Comparison of ENCODE assay signal across 1 cellular context in the genomic region with DNA sequence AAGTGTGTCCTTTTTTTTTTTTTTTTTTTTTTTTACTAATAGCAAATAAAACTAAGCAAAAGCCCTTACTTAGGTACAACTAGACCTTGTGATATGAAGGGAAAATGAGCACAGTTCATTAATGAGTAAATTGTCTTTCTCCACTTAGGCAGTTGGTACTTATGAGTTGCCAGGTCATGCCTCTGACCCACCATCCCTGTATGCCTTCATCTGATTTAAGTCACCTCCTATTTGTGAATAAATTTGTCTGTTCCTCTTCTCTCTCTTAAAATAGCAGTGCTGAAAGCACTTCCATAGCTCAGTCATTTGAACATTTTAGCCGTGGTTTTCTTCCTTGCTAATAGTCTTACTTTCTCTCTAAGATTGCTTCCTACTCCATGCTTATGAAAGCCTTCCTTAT.
TF ChIP-seq lines count a peak whose summit lies in the region.

No MANE protein-coding gene starts in this region.

TF ChIP-seq in WTC11, 78 proteins besides CTCF, POLR2A, EP300 and RAD21:
- TF ChIP-seq ZNF263 (CRISPR knock-in tag; IDR thresholded peaks at IDR 0.05; ENCODE audit: low read depth) (no peak), AFF4 (CRISPR knock-in tag; IDR thresholded peaks at IDR 0.05; ENCODE audit: borderline replicate concordance) (no peak), USF2 (CRISPR knock-in tag; IDR thresholded peaks at IDR 0.05) (no peak), SP1 (CRISPR knock-in tag; conservative IDR thresholded peaks at IDR 0.05) (no peak), CREM (CRISPR knock-in tag; IDR thresholded peaks at IDR 0.05) (no peak), ZNF138 (CRISPR knock-in tag; conservative IDR thresholded peaks at IDR 0.05) (no peak), MXD4 (CRISPR knock-in tag; IDR thresholded peaks at IDR 0.05; ENCODE audit: borderline replicate concordance) (no peak), MYBL2 (CRISPR knock-in tag; IDR thresholded peaks at IDR 0.05) (no peak), TCF7 (CRISPR knock-in tag; IDR thresholded peaks at IDR 0.05; ENCODE audit: low read depth) (no peak), E2F4 (CRISPR knock-in tag; IDR thresholded peaks at IDR 0.05; ENCODE audit: borderline replicate concordance, low read depth) (no peak), STAT6 (CRISPR knock-in tag; conservative IDR thresholded peaks at IDR 0.05; ENCODE audit: low read depth) (no peak), FOXP1 (CRISPR knock-in tag; IDR thresholded peaks at IDR 0.05; ENCODE audit: borderline replicate concordance) (no peak), ZNF671 (CRISPR knock-in tag; IDR thresholded peaks at IDR 0.05) (no peak), HMGA2 (CRISPR knock-in tag; IDR thresholded peaks at IDR 0.05) (no peak), ATF2 (CRISPR knock-in tag; IDR thresholded peaks at IDR 0.05; ENCODE audit: borderline replicate concordance, low read depth) (no peak)
- TF ChIP-seq, protein P1, sequence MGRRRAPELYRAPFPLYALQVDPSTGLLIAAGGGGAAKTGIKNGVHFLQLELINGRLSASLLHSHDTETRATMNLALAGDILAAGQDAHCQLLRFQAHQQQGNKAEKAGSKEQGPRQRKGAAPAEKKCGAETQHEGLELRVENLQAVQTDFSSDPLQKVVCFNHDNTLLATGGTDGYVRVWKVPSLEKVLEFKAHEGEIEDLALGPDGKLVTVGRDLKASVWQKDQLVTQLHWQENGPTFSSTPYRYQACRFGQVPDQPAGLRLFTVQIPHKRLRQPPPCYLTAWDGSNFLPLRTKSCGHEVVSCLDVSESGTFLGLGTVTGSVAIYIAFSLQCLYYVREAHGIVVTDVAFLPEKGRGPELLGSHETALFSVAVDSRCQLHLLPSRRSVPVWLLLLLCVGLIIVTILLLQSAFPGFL (CRISPR knock-in tag; IDR thresholded peaks at IDR 0.05; ENCODE audit: borderline replicate concordance), result no peak
- TF ChIP-seq, protein P2, sequence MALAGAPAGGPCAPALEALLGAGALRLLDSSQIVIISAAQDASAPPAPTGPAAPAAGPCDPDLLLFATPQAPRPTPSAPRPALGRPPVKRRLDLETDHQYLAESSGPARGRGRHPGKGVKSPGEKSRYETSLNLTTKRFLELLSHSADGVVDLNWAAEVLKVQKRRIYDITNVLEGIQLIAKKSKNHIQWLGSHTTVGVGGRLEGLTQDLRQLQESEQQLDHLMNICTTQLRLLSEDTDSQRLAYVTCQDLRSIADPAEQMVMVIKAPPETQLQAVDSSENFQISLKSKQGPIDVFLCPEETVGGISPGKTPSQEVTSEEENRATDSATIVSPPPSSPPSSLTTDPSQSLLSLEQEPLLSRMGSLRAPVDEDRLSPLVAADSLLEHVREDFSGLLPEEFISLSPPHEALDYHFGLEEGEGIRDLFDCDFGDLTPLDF (CRISPR knock-in tag; IDR thresholded peaks at IDR 0.05), result no peak
TF ChIP-seq in WTC11: peak in this region for 0.
